In genomic region chr1:240803151-240803550, GRCh38 we compare ENCODE assay signal across 14 cellular contexts.
A peak's percentile ranks its signal among the peaks of the same experiment; 100 is the strongest.
DNase-seq lines count a peak whose midpoint lies in the region; ATAC-seq and TF ChIP-seq lines count a peak whose summit lies in the region.
"Had no signal": no experiment of that assay in that cellular context is flagged by ENCODE, and none has a peak within 500 bp of the region (broad histone marks: within the 10 kb centered on the region; RNA-seq: fewer than 3 reads in every experiment).

No MANE protein-coding gene starts in this region.

- no peak overlapping the region for H2AFZ ChIP-seq in mammary epithelial cell (ENCODE audit: low read depth, low read length)

- TF ChIP-seq CTCF in MCF 10A (IDR thresholded peaks at IDR 0.05; ENCODE audit: unreplicated experiment) (no peak), mammary epithelial cell (conservative IDR thresholded peaks at IDR 0.05 in 1 of 2, IDR thresholded peaks at IDR 0.05 in 1 of 2; ENCODE audit: extremely low read depth in 1 of 2, insufficient read depth in 1 of 2, low read depth in 1 of 2, low read length in 2 of 2) (no peak), fibroblast of mammary gland (conservative IDR thresholded peaks at IDR 0.05; ENCODE audit: control insufficient read depth, insufficient read depth, low read depth, low read length) (no peak), lower lobe of right lung (IDR thresholded peaks at IDR 0.05) (no peak), glutamatergic neuron (IDR thresholded peaks at IDR 0.05; ENCODE audit: partially characterized antibody, unreplicated experiment) (no peak)

- ATAC-seq in lower lobe of right lung: no peak
- ATAC-seq: activated naive CD4-positive, alpha-beta T cell treated with anti-CD3 and anti-CD28 coated beads, Interleukin-2, amount 50 U/mL, for 72 hours had no signal

- dilution Hi-C loops in mammary epithelial cell (cut with HindIII; ENCODE audit: low sequenced_read_pairs): no loop called here

- H3K4me1 ChIP-seq in mammary epithelial cell (ENCODE audit: insufficient read depth, low read length) (no peaks in the 10 kb centered on the region), lower lobe of right lung (no peaks in the 10 kb centered on the region)
- H3K4me1 ChIP-seq: sigmoid colon, transverse colon had no signal

- no peak overlapping the region for H3K4me3 Mint-ChIP-seq in MCF 10A (ENCODE audit: unreplicated experiment)
- no peak overlapping the region for H3K4me3 Mint-ChIP-seq in glutamatergic neuron (ENCODE audit: unreplicated experiment)
- H3K4me3 Mint-ChIP-seq: B cell had no signal

- no peak overlapping the region for H3K9ac ChIP-seq in mammary epithelial cell (ENCODE audit: insufficient read depth, low read length)

- H3K9me3 Mint-ChIP-seq in MCF 10A (ENCODE audit: unreplicated experiment) (no peaks in the 10 kb centered on the region), glutamatergic neuron (ENCODE audit: unreplicated experiment) (peaks cover 2% of the 10 kb centered on the region)
- H3K9me3 Mint-ChIP-seq: activated naive CD4-positive, alpha-beta T cell treated with anti-CD3 and anti-CD28 coated beads, Interleukin-2, amount 50 U/mL, for 72 hours had no signal

- in situ Hi-C loops in mammary epithelial cell (cut with MboI; ENCODE audit: low sequenced_read_pairs in 2 of 2): no loop called here

- H3K27me3 ChIP-seq in mammary epithelial cell (ENCODE audit: insufficient read depth, low read length): no peaks in the 10 kb centered on the region
- H3K27me3 ChIP-seq in lower lobe of right lung (ENCODE audit: low read depth): no peaks in the 10 kb centered on the region
- H3K27me3 ChIP-seq: sigmoid colon, transverse colon had no signal

- peaks cover 7% of the 10 kb centered on the region for H3K36me3 Mint-ChIP-seq in MCF 10A (ENCODE audit: insufficient read depth, unreplicated experiment)
- H3K36me3 Mint-ChIP-seq in glutamatergic neuron (ENCODE audit: unreplicated experiment): no peaks in the 10 kb centered on the region
- H3K36me3 Mint-ChIP-seq: activated naive CD4-positive, alpha-beta T cell treated with anti-CD3 and anti-CD28 coated beads, Interleukin-2, amount 50 U/mL, for 72 hours had no signal

- H3K4me1 Mint-ChIP-seq in MCF 10A (ENCODE audit: insufficient read depth, unreplicated experiment): peaks cover 34% of the 10 kb centered on the region
- no peaks in the 10 kb centered on the region for H3K4me1 Mint-ChIP-seq in glutamatergic neuron (ENCODE audit: low read depth, unreplicated experiment)
- H3K4me1 Mint-ChIP-seq: B cell had no signal

- H3K4me2 ChIP-seq in mammary epithelial cell (ENCODE audit: insufficient read depth, low read depth, low read length): no peak overlapping the region

- H3K4me3 ChIP-seq in mammary epithelial cell (replicated peaks in 1 of 3; ENCODE audit: insufficient read depth in 1 of 3, low read depth in 2 of 3, low read length in 3 of 3) (no peak overlapping the region), fibroblast of mammary gland (ENCODE audit: control insufficient read depth, low read depth, low read length) (no peak overlapping the region), lower lobe of right lung (no peak overlapping the region)
- H3K4me3 ChIP-seq: sigmoid colon, transverse colon had no signal

- no TSS peak for BruUV-seq in MCF 10A (replicated peaks; lab: Mats Ljungman, UMichigan)
- no TSS peak for BruUV-seq in mammary epithelial cell (replicated peaks; lab: Mats Ljungman, UMichigan)

- H3K27ac ChIP-seq in mammary epithelial cell (ENCODE audit: insufficient read depth, low read depth, low read length) (no peak overlapping the region), lower lobe of right lung (no peak overlapping the region)
- H3K27ac ChIP-seq: sigmoid colon, transverse colon had no signal

- POLR2A ChIA-PET in MCF 10A (lab: Yijun Ruan, JAX): interaction anchor here (0.8 to 1.4 kb wide), 6 partner anchors 8 to 73 kb away, joined by 3 to 6 read pairs (median 3); no protein-coding TSS in a partner anchor

- CTCF ChIA-PET in MCF 10A (lab: Yijun Ruan, JAX) (interaction anchor here (0.7 to 1.7 kb wide), 5 partner anchors 8 to 1734 kb away, joined by 3 to 9 read pairs (median 4); no protein-coding TSS in a partner anchor), mammary epithelial cell (lab: Charles Lee; ENCODE audit: low non-redundant PET) (no interaction called here)

- H3K79me2 ChIP-seq in mammary epithelial cell (ENCODE audit: insufficient read depth, low read length): no peaks in the 10 kb centered on the region

- peaks cover 3% of the 10 kb centered on the region for H3K9me3 ChIP-seq in mammary epithelial cell (replicated peaks; ENCODE audit: insufficient read depth, low read length)
- no peaks in the 10 kb centered on the region for H3K9me3 ChIP-seq in lower lobe of right lung
- H3K9me3 ChIP-seq: sigmoid colon, transverse colon had no signal

- H3K27ac Mint-ChIP-seq in MCF 10A (ENCODE audit: low read depth, unreplicated experiment): peak overlapping the region; percentile 77
- H3K27ac Mint-ChIP-seq in glutamatergic neuron (ENCODE audit: unreplicated experiment): no peak overlapping the region
- H3K27ac Mint-ChIP-seq: activated naive CD4-positive, alpha-beta T cell treated with anti-CD3 and anti-CD28 coated beads, Interleukin-2, amount 50 U/mL, for 72 hours; B cell had no signal

- H3K36me3 ChIP-seq in mammary epithelial cell (ENCODE audit: insufficient read depth, low read length) (no peaks in the 10 kb centered on the region), lower lobe of right lung (no peaks in the 10 kb centered on the region)
- H3K36me3 ChIP-seq: sigmoid colon, transverse colon had no signal

- DNase-seq in MCF 10A (ENCODE audit: unreplicated experiment) (peak; percentile 96), mammary epithelial cell (no peak), RKO (ENCODE audit: low spot score) (peak; percentile 19), fibroblast of mammary gland (ENCODE audit: low read depth) (peak; percentile 88), lower lobe of right lung (no peak), glutamatergic neuron (no peak)
- DNase-seq in activated CD4-positive, CD25-positive, alpha-beta regulatory T cell (lab: John Stamatoyannopoulos, UW): no peak
- DNase-seq in activated effector memory CD4-positive, alpha-beta T cell treated with Interleukin-2 at 50 U/mL for 16 hours: no peak
- DNase-seq: activated CD4-positive, alpha-beta T cell treated with anti-CD3 and anti-CD28 coated beads, Interleukin-2, amount 50 U/mL, for 4 hours; NCI-H1048; sigmoid colon; transverse colon had no signal

- no peaks in the 10 kb centered on the region for H3K27me3 Mint-ChIP-seq in MCF 10A (ENCODE audit: insufficient read depth, unreplicated experiment)
- H3K27me3 Mint-ChIP-seq in glutamatergic neuron (ENCODE audit: unreplicated experiment): no peaks in the 10 kb centered on the region
- H3K27me3 Mint-ChIP-seq: B cell had no signal

- no peaks in the 10 kb centered on the region for H4K20me1 ChIP-seq in mammary epithelial cell (ENCODE audit: insufficient read depth, low read length)

- intact Hi-C loops in MCF 10A (cut with micrococcal nuclease) (loop anchor here (1.0 to 10.0 kb wide), 2 partner anchors 29 to 792 kb away; no protein-coding TSS in a partner anchor), mammary epithelial cell (cut with micrococcal nuclease) (no loop called here), lower lobe of right lung (cut with DNase I) (no loop called here)

Comparison
In these comparisons a context has a peak if more than half of its experiments do, and no peak if none do; other contexts are left out.
1. DNase-seq: peak in MCF 10A (single experiment), RKO (single experiment) and fibroblast of mammary gland (single experiment); none in mammary epithelial cell (single experiment), activated CD4-positive, CD25-positive, alpha-beta regulatory T cell (0 of 4), lower lobe of right lung (single experiment), glutamatergic neuron (single experiment) and activated effector memory CD4-positive, alpha-beta T cell treated with Interleukin-2 at 50 U/mL for 16 hours (single experiment).